In the genomic region with DNA sequence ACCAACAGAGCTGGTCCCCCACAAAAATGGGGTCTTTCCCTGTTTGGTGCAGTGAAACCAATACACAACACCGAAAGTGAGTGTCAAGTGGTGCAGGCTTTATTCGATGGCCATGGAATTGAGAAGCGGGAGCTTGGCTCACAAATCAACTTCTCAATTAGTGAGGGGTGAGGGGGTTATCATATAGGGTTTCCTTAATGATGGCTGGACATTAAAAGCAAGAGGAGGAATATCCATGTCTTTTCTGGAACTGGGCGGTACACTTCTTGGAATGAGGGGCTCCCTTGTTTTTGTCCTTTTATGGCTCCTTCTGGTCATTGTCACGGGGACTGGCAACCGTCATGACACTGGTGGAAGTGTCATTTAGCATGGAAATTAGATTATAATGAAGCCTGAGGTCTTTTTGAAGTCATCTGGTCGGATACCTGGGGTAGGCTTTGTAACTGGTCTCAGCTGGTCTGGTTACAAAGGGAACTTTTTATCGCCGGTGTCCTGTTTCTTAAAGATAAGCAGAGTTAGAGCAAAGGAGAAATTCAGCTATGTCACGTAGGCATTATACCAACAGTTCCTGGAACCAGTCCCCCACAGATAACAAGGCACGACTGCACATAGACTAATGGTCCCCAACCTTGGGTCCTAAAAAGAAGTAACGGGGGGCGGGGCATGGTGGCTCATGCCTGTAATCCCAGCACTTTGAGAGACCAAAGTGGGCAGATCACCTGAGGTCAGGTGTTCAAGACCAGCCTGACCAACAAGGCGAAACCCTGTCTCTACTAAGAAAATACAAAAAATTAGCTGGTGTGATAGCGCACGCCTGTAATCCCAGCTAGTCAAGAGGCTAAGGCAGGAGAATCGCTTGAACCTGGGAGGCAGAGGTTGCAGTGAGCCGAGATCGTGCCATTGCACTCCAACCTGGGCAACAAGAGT, we compare ENCODE assay signal across 1 cellular context.
A peak's percentile ranks its signal among the peaks of the same experiment; 100 is the strongest.
TF ChIP-seq lines count a peak whose summit lies in the region.

No MANE protein-coding gene starts in this region.

TF ChIP-seq in K562, 482 proteins besides CTCF, POLR2A, EP300 and RAD21 (continued from another document and continues in another):
- TF ChIP-seq, protein P1, sequence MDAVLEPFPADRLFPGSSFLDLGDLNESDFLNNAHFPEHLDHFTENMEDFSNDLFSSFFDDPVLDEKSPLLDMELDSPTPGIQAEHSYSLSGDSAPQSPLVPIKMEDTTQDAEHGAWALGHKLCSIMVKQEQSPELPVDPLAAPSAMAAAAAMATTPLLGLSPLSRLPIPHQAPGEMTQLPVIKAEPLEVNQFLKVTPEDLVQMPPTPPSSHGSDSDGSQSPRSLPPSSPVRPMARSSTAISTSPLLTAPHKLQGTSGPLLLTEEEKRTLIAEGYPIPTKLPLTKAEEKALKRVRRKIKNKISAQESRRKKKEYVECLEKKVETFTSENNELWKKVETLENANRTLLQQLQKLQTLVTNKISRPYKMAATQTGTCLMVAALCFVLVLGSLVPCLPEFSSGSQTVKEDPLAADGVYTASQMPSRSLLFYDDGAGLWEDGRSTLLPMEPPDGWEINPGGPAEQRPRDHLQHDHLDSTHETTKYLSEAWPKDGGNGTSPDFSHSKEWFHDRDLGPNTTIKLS (IDR thresholded peaks at IDR 0.05; ENCODE audit: borderline replicate concordance, low read depth) = peak; percentile 81
- TF ChIP-seq, protein P2, sequence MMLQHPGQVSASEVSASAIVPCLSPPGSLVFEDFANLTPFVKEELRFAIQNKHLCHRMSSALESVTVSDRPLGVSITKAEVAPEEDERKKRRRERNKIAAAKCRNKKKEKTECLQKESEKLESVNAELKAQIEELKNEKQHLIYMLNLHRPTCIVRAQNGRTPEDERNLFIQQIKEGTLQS (IDR thresholded peaks at IDR 0.05) = no peak
- TF ChIP-seq, protein P2 (CRISPR knock-in tag; conservative IDR thresholded peaks at IDR 0.05) = peak; percentile 38
- peak; percentile 56; the same call in 1 of the 2 replicates for TF ChIP-seq FOXK1 (CRISPR knock-in tag; IDR thresholded peaks at IDR 0.05; ENCODE audit: borderline replicate concordance)
- peak; percentile 61; the same call in 1 of the 2 replicates for TF ChIP-seq KLF6 (CRISPR knock-in tag; IDR thresholded peaks at IDR 0.05; ENCODE audit: borderline replicate concordance)
- TF ChIP-seq BDP1 (IDR thresholded peaks at IDR 0.05; ENCODE audit: insufficient read depth, insufficient read length) = no peak
- TF ChIP-seq ILF3 (IDR thresholded peaks at IDR 0.05; ENCODE audit: borderline replicate concordance) = no peak
- peak; percentile 76; the same call in 1 of the 2 replicates for TF ChIP-seq ZNF584 (CRISPR knock-in tag; IDR thresholded peaks at IDR 0.05; ENCODE audit: low read depth)
- TF ChIP-seq, protein P3, sequence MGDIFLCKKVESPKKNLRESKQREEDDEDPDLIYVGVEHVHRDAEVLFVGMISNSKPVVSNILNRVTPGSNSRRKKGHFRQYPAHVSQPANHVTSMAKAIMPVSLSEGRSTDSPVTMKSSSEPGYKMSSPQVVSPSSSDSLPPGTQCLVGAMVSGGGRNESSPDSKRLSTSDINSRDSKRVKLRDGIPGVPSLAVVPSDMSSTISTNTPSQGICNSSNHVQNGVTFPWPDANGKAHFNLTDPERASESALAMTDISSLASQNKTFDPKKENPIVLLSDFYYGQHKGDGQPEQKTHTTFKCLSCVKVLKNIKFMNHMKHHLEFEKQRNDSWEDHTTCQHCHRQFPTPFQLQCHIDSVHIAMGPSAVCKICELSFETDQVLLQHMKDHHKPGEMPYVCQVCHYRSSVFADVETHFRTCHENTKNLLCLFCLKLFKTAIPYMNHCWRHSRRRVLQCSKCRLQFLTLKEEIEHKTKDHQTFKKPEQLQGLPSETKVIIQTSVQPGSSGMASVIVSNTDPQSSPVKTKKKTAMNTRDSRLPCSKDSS (IDR thresholded peaks at IDR 0.05; ENCODE audit: low read depth, partially characterized antibody) = no peak
- TF ChIP-seq, protein P4, sequence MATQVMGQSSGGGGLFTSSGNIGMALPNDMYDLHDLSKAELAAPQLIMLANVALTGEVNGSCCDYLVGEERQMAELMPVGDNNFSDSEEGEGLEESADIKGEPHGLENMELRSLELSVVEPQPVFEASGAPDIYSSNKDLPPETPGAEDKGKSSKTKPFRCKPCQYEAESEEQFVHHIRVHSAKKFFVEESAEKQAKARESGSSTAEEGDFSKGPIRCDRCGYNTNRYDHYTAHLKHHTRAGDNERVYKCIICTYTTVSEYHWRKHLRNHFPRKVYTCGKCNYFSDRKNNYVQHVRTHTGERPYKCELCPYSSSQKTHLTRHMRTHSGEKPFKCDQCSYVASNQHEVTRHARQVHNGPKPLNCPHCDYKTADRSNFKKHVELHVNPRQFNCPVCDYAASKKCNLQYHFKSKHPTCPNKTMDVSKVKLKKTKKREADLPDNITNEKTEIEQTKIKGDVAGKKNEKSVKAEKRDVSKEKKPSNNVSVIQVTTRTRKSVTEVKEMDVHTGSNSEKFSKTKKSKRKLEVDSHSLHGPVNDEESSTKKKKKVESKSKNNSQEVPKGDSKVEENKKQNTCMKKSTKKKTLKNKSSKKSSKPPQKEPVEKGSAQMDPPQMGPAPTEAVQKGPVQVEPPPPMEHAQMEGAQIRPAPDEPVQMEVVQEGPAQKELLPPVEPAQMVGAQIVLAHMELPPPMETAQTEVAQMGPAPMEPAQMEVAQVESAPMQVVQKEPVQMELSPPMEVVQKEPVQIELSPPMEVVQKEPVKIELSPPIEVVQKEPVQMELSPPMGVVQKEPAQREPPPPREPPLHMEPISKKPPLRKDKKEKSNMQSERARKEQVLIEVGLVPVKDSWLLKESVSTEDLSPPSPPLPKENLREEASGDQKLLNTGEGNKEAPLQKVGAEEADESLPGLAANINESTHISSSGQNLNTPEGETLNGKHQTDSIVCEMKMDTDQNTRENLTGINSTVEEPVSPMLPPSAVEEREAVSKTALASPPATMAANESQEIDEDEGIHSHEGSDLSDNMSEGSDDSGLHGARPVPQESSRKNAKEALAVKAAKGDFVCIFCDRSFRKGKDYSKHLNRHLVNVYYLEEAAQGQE (CRISPR knock-in tag; IDR thresholded peaks at IDR 0.05; ENCODE audit: low read depth) = 0 out of 2 replicates have a peak, but pooled peaks have one; percentile 76
- TF ChIP-seq, protein P5, sequence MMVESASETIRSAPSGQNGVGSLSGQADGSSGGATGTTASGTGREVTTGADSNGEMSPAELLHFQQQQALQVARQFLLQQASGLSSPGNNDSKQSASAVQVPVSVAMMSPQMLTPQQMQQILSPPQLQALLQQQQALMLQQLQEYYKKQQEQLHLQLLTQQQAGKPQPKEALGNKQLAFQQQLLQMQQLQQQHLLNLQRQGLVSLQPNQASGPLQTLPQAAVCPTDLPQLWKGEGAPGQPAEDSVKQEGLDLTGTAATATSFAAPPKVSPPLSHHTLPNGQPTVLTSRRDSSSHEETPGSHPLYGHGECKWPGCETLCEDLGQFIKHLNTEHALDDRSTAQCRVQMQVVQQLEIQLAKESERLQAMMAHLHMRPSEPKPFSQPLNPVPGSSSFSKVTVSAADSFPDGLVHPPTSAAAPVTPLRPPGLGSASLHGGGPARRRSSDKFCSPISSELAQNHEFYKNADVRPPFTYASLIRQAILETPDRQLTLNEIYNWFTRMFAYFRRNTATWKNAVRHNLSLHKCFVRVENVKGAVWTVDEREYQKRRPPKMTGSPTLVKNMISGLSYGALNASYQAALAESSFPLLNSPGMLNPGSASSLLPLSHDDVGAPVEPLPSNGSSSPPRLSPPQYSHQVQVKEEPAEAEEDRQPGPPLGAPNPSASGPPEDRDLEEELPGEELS (CRISPR knock-in tag; IDR thresholded peaks at IDR 0.05; ENCODE audit: borderline replicate concordance) = no peak
- TF ChIP-seq TCF7L2 (IDR thresholded peaks at IDR 0.05; ENCODE audit: low read depth, low read length) = peak; percentile 71; the same call in 1 of the 2 replicates
- TF ChIP-seq YBX1 (IDR thresholded peaks at IDR 0.05) = no peak
- peak in 1 of 3 experiments; percentile 19 for TF ChIP-seq YY1 (IDR thresholded peaks at IDR 0.05; ENCODE audit: borderline replicate concordance in 1 of 3, control insufficient read depth in 1 of 3, extremely low read depth in 1 of 3, insufficient read depth in 3 of 3, insufficient read length in 1 of 3, insufficient replicate concordance in 2 of 3, low read depth in 1 of 3, low read length in 2 of 3)
- TF ChIP-seq XRCC4 (IDR thresholded peaks at IDR 0.05; ENCODE audit: extremely low read depth, insufficient read depth, insufficient read length) = no peak
- TF ChIP-seq BRCA1 (IDR thresholded peaks at IDR 0.05) = no peak
- no peak for TF ChIP-seq BRCA1 (CRISPR knock-in tag; IDR thresholded peaks at IDR 0.05)
- peak; percentile 93 to 100 for TF ChIP-seq SRF (CRISPR knock-in tag; IDR thresholded peaks at IDR 0.05)
- 0 out of 2 replicates have a peak, but pooled peaks have one; percentile 26 for TF ChIP-seq GABPB1 (CRISPR knock-in tag; IDR thresholded peaks at IDR 0.05)
- no peak for TF ChIP-seq KDM5B (IDR thresholded peaks at IDR 0.05; ENCODE audit: insufficient replicate concordance, low read depth, low read length)
- peak; percentile 98 for TF ChIP-seq KLF16 (IDR thresholded peaks at IDR 0.05)
- no peak for TF ChIP-seq GTF2E2 (tag; IDR thresholded peaks at IDR 0.05)
- no peak for TF ChIP-seq POLR3G (IDR thresholded peaks at IDR 0.05; ENCODE audit: extremely low read depth, insufficient read length, insufficient replicate concordance)
- TF ChIP-seq, protein P6, sequence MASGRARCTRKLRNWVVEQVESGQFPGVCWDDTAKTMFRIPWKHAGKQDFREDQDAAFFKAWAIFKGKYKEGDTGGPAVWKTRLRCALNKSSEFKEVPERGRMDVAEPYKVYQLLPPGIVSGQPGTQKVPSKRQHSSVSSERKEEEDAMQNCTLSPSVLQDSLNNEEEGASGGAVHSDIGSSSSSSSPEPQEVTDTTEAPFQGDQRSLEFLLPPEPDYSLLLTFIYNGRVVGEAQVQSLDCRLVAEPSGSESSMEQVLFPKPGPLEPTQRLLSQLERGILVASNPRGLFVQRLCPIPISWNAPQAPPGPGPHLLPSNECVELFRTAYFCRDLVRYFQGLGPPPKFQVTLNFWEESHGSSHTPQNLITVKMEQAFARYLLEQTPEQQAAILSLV (tag; IDR thresholded peaks at IDR 0.05) = peak; percentile 66
- no peak for TF ChIP-seq ETV6 (IDR thresholded peaks at IDR 0.05; ENCODE audit: borderline replicate concordance in 1 of 2, low read depth in 2 of 2, low read length in 1 of 2)
- TF ChIP-seq ETV6 (CRISPR knock-in tag; IDR thresholded peaks at IDR 0.05; ENCODE audit: borderline replicate concordance) = no peak
- TF ChIP-seq, protein P7, sequence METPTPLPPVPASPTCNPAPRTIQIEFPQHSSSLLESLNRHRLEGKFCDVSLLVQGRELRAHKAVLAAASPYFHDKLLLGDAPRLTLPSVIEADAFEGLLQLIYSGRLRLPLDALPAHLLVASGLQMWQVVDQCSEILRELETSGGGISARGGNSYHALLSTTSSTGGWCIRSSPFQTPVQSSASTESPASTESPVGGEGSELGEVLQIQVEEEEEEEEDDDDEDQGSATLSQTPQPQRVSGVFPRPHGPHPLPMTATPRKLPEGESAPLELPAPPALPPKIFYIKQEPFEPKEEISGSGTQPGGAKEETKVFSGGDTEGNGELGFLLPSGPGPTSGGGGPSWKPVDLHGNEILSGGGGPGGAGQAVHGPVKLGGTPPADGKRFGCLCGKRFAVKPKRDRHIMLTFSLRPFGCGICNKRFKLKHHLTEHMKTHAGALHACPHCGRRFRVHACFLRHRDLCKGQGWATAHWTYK (CRISPR knock-in tag; IDR thresholded peaks at IDR 0.05) = peak; percentile 70
- TF ChIP-seq E2F3 (CRISPR knock-in tag; IDR thresholded peaks at IDR 0.05) = peak; percentile 61; the same call in 1 of the 2 replicates
- TF ChIP-seq, protein P8, sequence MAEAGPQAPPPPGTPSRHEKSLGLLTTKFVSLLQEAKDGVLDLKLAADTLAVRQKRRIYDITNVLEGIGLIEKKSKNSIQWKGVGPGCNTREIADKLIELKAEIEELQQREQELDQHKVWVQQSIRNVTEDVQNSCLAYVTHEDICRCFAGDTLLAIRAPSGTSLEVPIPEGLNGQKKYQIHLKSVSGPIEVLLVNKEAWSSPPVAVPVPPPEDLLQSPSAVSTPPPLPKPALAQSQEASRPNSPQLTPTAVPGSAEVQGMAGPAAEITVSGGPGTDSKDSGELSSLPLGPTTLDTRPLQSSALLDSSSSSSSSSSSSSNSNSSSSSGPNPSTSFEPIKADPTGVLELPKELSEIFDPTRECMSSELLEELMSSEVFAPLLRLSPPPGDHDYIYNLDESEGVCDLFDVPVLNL (CRISPR knock-in tag; IDR thresholded peaks at IDR 0.05; ENCODE audit: low read depth) = no peak
- 0 out of 2 replicates have a peak, but pooled peaks have one; percentile 10 for TF ChIP-seq RHOXF2B (CRISPR knock-in tag; conservative IDR thresholded peaks at IDR 0.05)
- TF ChIP-seq, protein P9, sequence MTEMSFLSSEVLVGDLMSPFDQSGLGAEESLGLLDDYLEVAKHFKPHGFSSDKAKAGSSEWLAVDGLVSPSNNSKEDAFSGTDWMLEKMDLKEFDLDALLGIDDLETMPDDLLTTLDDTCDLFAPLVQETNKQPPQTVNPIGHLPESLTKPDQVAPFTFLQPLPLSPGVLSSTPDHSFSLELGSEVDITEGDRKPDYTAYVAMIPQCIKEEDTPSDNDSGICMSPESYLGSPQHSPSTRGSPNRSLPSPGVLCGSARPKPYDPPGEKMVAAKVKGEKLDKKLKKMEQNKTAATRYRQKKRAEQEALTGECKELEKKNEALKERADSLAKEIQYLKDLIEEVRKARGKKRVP (CRISPR knock-in tag; IDR thresholded peaks at IDR 0.05) = peak; percentile 60; the same call in 1 of the 2 replicates
